ENCODE assay signal across 7 cellular contexts in the genomic region with DNA sequence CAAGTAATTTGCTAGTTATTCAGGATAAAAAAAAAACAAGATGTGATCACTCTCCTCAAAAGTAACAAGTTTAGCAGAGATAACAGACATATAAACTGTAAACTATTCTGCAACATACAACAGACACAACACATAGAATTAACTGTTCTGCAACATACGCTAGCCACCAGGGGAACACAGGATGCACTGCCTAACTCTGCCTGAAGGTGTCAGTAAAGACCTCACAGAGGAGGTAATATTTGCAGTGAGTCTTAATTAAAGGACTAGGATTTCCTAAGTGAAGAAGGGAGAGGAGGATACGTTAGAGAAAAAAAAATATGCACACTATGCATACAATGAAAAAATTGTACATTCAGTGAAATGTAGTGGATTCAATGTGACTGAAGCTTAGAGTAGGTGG.
DNase-seq lines count a peak whose midpoint lies in the region; ATAC-seq and TF ChIP-seq lines count a peak whose summit lies in the region.
"Not testable (repeated sequence)": the region's sequence is repeated elsewhere in the genome, so short reads cannot be mapped to it uniquely, and the experiment has no call there.

No MANE protein-coding gene starts in this region.

- H3K27ac ChIP-seq in Peyer's patch; lung (ENCODE audit: low read depth in 1 of 2, low read length in 1 of 2): not testable (repeated sequence)

- peak in 1 of 6 experiments; percentile 58 for TF ChIP-seq CTCF in Peyer's patch (IDR thresholded peaks at IDR 0.05)
- TF ChIP-seq CTCF in lung (IDR thresholded peaks at IDR 0.05; ENCODE audit: control extremely low read depth, extremely low read depth), result peak; percentile 62

- not testable (repeated sequence) for H3K36me3 ChIP-seq in Peyer's patch; lung (ENCODE audit: control insufficient read depth in 2 of 2, insufficient read depth in 2 of 2, low read length in 2 of 2)

- TF ChIP-seq POLR2A in Peyer's patch (IDR thresholded peaks at IDR 0.05), result not testable (repeated sequence)

- ATAC-seq in GM18873 (IDR thresholded peaks at IDR 0.05; ENCODE audit: low FRiP score, unreplicated experiment) (peak; percentile 85), HG02970 (IDR thresholded peaks at IDR 0.05; ENCODE audit: low FRiP score, unreplicated experiment) (peak; percentile 69), lung (ENCODE audit: insufficient read depth, low FRiP score) (peak; percentile 85)

- 8 to 11% methylated on average over 1 of the region's 2 CpGs for WGBS in lung, 2 donors

- H3K4me1 ChIP-seq in Peyer's patch; lung (ENCODE audit: control insufficient read depth in 2 of 2, insufficient read depth in 2 of 2, low read length in 2 of 2): not testable (repeated sequence)

- not testable (repeated sequence) for H3K27me3 ChIP-seq in Peyer's patch; lung (ENCODE audit: control insufficient read depth, insufficient read depth)

- H3K9me3 ChIP-seq in Peyer's patch; lung (ENCODE audit: control insufficient read depth in 2 of 2, insufficient read depth in 1 of 2, low read length in 1 of 2): not testable (repeated sequence)

- peak in 2 of 3 donors; percentile 82 to 95 for DNase-seq in Peyer's patch
- DNase-seq in activated T-cell treated with anti-CD3 and anti-CD28 coated beads for 48 hours (ENCODE audit: low read depth), result peak; percentile 66
- peak; percentile 88 for DNase-seq in effector CD4-positive, alpha-beta T cell
- DNase-seq in lung (ENCODE audit: low spot score), result peak; percentile 75
- peak; percentile 91 for DNase-seq in stimulated activated CD4-positive, alpha-beta T cell treated with anti-CD3 and anti-CD28 coated beads, Interleukin-4, amount 100 ng/mL, for 24 hours

- not testable (repeated sequence) for H3K4me3 ChIP-seq in Peyer's patch, lung
